13 cellular contexts compared by ENCODE assay signal in the genomic region with DNA sequence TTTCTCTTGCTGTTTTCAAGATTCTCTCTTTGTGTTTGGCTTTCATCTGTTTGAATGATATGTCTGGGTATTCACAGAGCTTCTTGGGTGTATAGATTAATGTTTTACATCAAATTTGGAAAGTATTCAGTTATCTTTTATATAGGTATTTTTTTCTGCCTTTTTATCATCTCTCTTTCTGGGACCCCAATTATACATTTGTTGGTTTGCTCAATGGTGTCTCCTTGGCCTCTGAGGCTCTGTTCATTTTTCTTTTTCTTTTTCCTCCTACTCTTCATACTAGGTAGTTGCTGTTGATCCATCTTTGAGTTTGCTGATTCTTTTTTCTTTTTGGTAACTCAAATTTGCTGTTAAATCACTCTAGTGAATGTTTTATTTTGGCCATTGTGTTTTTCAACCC. TPM values are rescaled to one million over a fixed set of nuclear protein-coding genes. Genes with fewer than 3 reads are reported as not detected.
"Had no signal": no experiment of that assay in that cellular context is flagged by ENCODE, and none has a peak within 500 bp of the region (broad histone marks: within the 10 kb centered on the region; RNA-seq: fewer than 3 reads in every experiment).

No MANE protein-coding gene starts in this region.

- DNase-seq: GM23248, H9, HCEC 1CT, HFFc6, IMR-90, Karpas-422, KBM-7 had no signal

- FAIRE-seq: H1, H54, HTR-8/SVneo had no signal

- H3K27ac ChIP-seq: GM23248, KMS-11 had no signal

- H3K4me3 ChIP-seq: GM23248 had no signal

- H3K27ac Mint-ChIP-seq: H9, HFFc6 had no signal

- H3K4me2 ChIP-seq: KMS-11 had no signal

- H3K4me3 Mint-ChIP-seq: H9, HFFc6 had no signal

- H3K9ac ChIP-seq: GM23248, KMS-11 had no signal

- H2AFZ ChIP-seq: GM23248 had no signal

RNA-seq across cellular contexts. Expression of gene PLAAT5, which starts 14.3 kb away (rescaled TPM):
- total RNA-seq: GM23248, HFFc6, IMR-90, LHCN-M2 had no signal
- polyA plus RNA-seq: GM23248, IMR-90 had no signal

RNA-seq across cellular contexts. Expression of gene LGALS12, which starts 29.3 kb away (rescaled TPM):
- total RNA-seq: GM23248, HFFc6, HT-29, IMR-90, LHCN-M2 had no signal
- polyA plus RNA-seq: GM23248, IMR-90 had no signal
